17 cellular contexts compared by ENCODE assay signal in genomic region chr11:73715551-73715950, GRCh38.
"Had no signal": no experiment of that assay in that cellular context is flagged by ENCODE, and none has a peak within 500 bp of the region (broad histone marks: within the 10 kb centered on the region; RNA-seq: fewer than 3 reads in every experiment).

No MANE protein-coding gene starts in this region.

- DNase-seq: activated naive CD4-positive, alpha-beta T cell treated with anti-CD3 and anti-CD28 coated beads, Interleukin-2, amount 50 U/mL, for 16 hours; activated T-cell treated with anti-CD3 and anti-CD28 coated beads, Interleukin-2, amount 50 U/mL, for 1 hour; adrenal gland; central memory CD4-positive, alpha-beta T cell; cortex of kidney; effector CD8-positive, alpha-beta T cell; foreskin fibroblast; left ventricle myocardium inferior; mesendoderm; pancreas; stimulated activated CD4-positive, alpha-beta T cell treated with anti-CD3 and anti-CD28 coated beads, Interleukin-12 subunit alpha, Interleukin-12 subunit beta, amount 100 ng/mL, for 4 hours; stimulated activated CD4-positive, alpha-beta T cell treated with anti-CD3 and anti-CD28 coated beads, Interleukin-2, amount 100 ng/mL, for 24 hours; thyroid gland had no signal

- H3K9me3 ChIP-seq: adrenal gland, left ventricle myocardium inferior, pancreas, thyroid gland had no signal

- FAIRE-seq: endothelial cell of umbilical vein, pancreas, urothelium cell line had no signal

- H3K4me3 ChIP-seq: adrenal gland, left ventricle myocardium inferior, pancreas, thyroid gland had no signal

- H3K27me3 ChIP-seq: adrenal gland, pancreas, thyroid gland had no signal

- H3K27ac ChIP-seq: adrenal gland, left ventricle myocardium inferior, pancreas, thyroid gland had no signal

- H3K4me3 Mint-ChIP-seq: neural crest cell had no signal

- H3K9me3 Mint-ChIP-seq: activated T-helper 2 cell treated with anti-CD3 and anti-CD28 coated beads, Interferon-gamma antibody, Interleukin-2, Interleukin-4, amounts not matched to agents 10 μg/mL and 5 μg/mL and 100 μg/mL, durations not matched to agents 14 hours and 24 hours and 36 hours; neural crest cell had no signal
